ENCODE assay signal across 20 cellular contexts in the genomic region with DNA sequence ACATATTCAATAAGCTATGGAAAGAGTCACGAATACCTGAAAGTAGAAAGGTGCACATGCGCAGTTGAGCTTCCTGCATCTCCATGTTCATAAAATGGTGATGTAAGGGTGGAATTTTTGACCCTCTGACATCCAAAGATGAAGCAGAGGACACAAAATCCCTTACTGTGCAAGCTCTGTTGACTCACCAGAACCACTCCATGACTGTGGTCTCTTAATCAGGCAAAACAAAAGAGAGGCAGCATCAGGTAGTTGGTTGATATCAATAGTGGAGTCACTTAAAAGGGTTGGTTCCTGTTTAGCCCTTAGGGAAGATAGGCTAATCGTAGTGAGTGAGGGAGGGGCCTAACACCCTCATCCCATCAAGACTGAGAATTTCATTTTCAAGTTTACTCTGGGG.
A peak's percentile ranks its signal among the peaks of the same experiment; 100 is the strongest.
DNase-seq lines count a peak whose midpoint lies in the region; ATAC-seq, FAIRE-seq and TF ChIP-seq lines count a peak whose summit lies in the region.
"Had no signal": no experiment of that assay in that cellular context is flagged by ENCODE, and none has a peak within 500 bp of the region (broad histone marks: within the 10 kb centered on the region; RNA-seq: fewer than 3 reads in every experiment).

No MANE protein-coding gene starts in this region.

- POLR2A ChIA-PET in K562 (lab: Yijun Ruan, JAX), result interaction anchor here (0.7 kb wide), 1 partner anchor 175 kb away, joined by 3 read pairs; no protein-coding TSS in a partner anchor

- H3K27ac ChIP-seq in K562 (ENCODE audit: extremely low read depth, low read depth, low read length) (no peak overlapping the region), keratinocyte (ENCODE audit: control insufficient read depth, insufficient read depth, low read length) (no peak overlapping the region), tibial nerve (no peak overlapping the region), spleen (no peak overlapping the region)
- H3K27ac ChIP-seq: BLaER1 treated with 17β-estradiol and CSF1 and Interleukin-3, amounts not matched to agents 10 nM and 100 nM; HL-60 had no signal

- DNase-seq in ELR (ENCODE audit: low read depth) (peak; percentile 52), M059J (ENCODE audit: low read depth) (peak; percentile 94), K562 (ENCODE audit: extremely low read depth in 1 of 4, low spot score in 3 of 4) (no peak), keratinocyte (ENCODE audit: low read depth, low spot score) (no peak), tibial nerve (ENCODE audit: low spot score in 2 of 2) (no peak), spleen (no peak)
- no peak for DNase-seq in activated CD4-positive, alpha-beta T cell treated with anti-CD3 and anti-CD28 coated beads, Interleukin-2, amount 10 ng/mL, durations not matched to agents 24 days and 14 days
- DNase-seq: CD8-positive, alpha-beta memory T cell; DMS79 treated with DMSO at 0.1 percent for 48 hours; GF-D8; H7; NCI-H146; NCI-H2081; NCI-H510A treated with DMSO at 0.1 percent for 48 hours; SHP77 treated with DMSO at 0.1 percent for 48 hours had no signal

- H3K4me1 ChIP-seq in K562 (replicated peaks in 1 of 2; ENCODE audit: control insufficient read depth in 2 of 2, insufficient read depth in 2 of 2, low read length in 2 of 2) (no peaks in the 10 kb centered on the region), keratinocyte (ENCODE audit: control insufficient read depth, extremely low read depth, insufficient read depth, low read length) (no peaks in the 10 kb centered on the region), tibial nerve (peaks cover 0 to 4% (median 0%) of the 10 kb centered on the region in 4 donors), spleen (no peaks in the 10 kb centered on the region)

- H3K9me3 ChIP-seq in K562 (replicated peaks; ENCODE audit: control insufficient read depth, insufficient read depth, low read depth, low read length) (0 out of 2 replicates have a peak, but pooled peaks cover 2% of the 10 kb centered on the region), keratinocyte (ENCODE audit: control insufficient read depth, low read depth, low read length) (no peaks in the 10 kb centered on the region), tibial nerve (no peaks in the 10 kb centered on the region), spleen (no peaks in the 10 kb centered on the region)
- H3K9me3 ChIP-seq: BLaER1 treated with 17β-estradiol and CSF1 and Interleukin-3, amounts not matched to agents 10 nM and 100 nM had no signal

- H3K36me3 Mint-ChIP-seq in activated CD4-positive, alpha-beta T cell treated with anti-CD3 and anti-CD28 coated beads, Interleukin-2, amount 10 ng/mL, durations not matched to agents 24 days and 14 days (ENCODE audit: low read depth), result no peaks in the 10 kb centered on the region
- H3K36me3 Mint-ChIP-seq: CD8-positive, alpha-beta memory T cell had no signal

- H2AFZ ChIP-seq in K562 (ENCODE audit: low read depth, low read length) (no peak overlapping the region), keratinocyte (ENCODE audit: control insufficient read depth, low read length) (no peak overlapping the region)

- no peak for FAIRE-seq in K562 (lab: Jason Lieb, UNC)
- FAIRE-seq in keratinocyte (lab: Jason Lieb, UNC), result peak; percentile 62
- FAIRE-seq: A204.1, GM12892, RCC 7860 had no signal

- dilution Hi-C loops in keratinocyte (cut with MboI; ENCODE audit: extremely low pct_ligation_motif_present, low sequenced_read_pairs), result no loop called here

- WGBS in K562 (ENCODE audit: insufficient coverage, low coverage, missing lambda C conversion rate), result 0% methylated on average over 3 of the region's 3 CpGs
- WGBS in tibial nerve, 2 donors, result 83 to 95% methylated on average over 3 of the region's 3 CpGs
- 72 to 86% (median 82%) methylated on average over 3 of the region's 3 CpGs for WGBS in spleen, 5 donors

- no peak for TF ChIP-seq CTCF in K562 (IDR thresholded peaks at IDR 0.05 in 2 of 3, conservative IDR thresholded peaks at IDR 0.05 in 1 of 3; ENCODE audit: insufficient read depth in 2 of 3, low read depth in 1 of 3, low read length in 3 of 3)
- no peak for TF ChIP-seq CTCF in keratinocyte (optimal IDR thresholded peaks at IDR 0.05 in 1 of 3, IDR thresholded peaks at IDR 0.05 in 1 of 3, conservative IDR thresholded peaks at IDR 0.05 in 1 of 3; ENCODE audit: extremely low read depth in 1 of 3, insufficient read depth in 2 of 3, low read length in 3 of 3)
- TF ChIP-seq CTCF in tibial nerve (IDR thresholded peaks at IDR 0.05), result no peak
- TF ChIP-seq CTCF in spleen (IDR thresholded peaks at IDR 0.05 in 8 of 11, conservative IDR thresholded peaks at IDR 0.05 in 3 of 11), result no peak

- no peaks in the 10 kb centered on the region for H4K20me1 ChIP-seq in K562 (replicated peaks; ENCODE audit: control insufficient read depth, insufficient read depth, low read length)
- H4K20me1 ChIP-seq in keratinocyte (ENCODE audit: control insufficient read depth, extremely low read depth, insufficient read depth, low read length), result no peaks in the 10 kb centered on the region
- H4K20me1 ChIP-seq: BLaER1 treated with 17β-estradiol and CSF1 and Interleukin-3, amounts not matched to agents 10 nM and 100 nM had no signal

- no peaks in the 10 kb centered on the region for H3K27me3 Mint-ChIP-seq in activated CD4-positive, alpha-beta T cell treated with anti-CD3 and anti-CD28 coated beads, Interleukin-2, amount 10 ng/mL, durations not matched to agents 24 days and 14 days
- H3K27me3 Mint-ChIP-seq: CD8-positive, alpha-beta memory T cell had no signal

- H3K27me3 ChIP-seq in K562 (ENCODE audit: control insufficient read depth in 2 of 2, insufficient read depth in 2 of 2, low read length in 2 of 2), result no peaks in the 10 kb centered on the region
- no peaks in the 10 kb centered on the region for H3K27me3 ChIP-seq in keratinocyte (ENCODE audit: control insufficient read depth, extremely low read depth, insufficient read depth, low read length)
- no peaks in the 10 kb centered on the region for H3K27me3 ChIP-seq in tibial nerve
- H3K27me3 ChIP-seq in spleen (replicated peaks in 1 of 7), result no peaks in the 10 kb centered on the region
- H3K27me3 ChIP-seq: BLaER1 treated with 17β-estradiol and CSF1 and Interleukin-3, amounts not matched to agents 10 nM and 100 nM had no signal

- in situ Hi-C loops in K562 (cut with MboI), result no loop called here

- no peak for TF ChIP-seq EP300 in K562 (IDR thresholded peaks at IDR 0.05; ENCODE audit: low read length)
- TF ChIP-seq EP300 in tibial nerve (IDR thresholded peaks at IDR 0.05), result no peak

- no peak overlapping the region for H3K4me3 Mint-ChIP-seq in activated CD4-positive, alpha-beta T cell treated with anti-CD3 and anti-CD28 coated beads, Interleukin-2, amount 10 ng/mL, durations not matched to agents 24 days and 14 days
- H3K4me3 Mint-ChIP-seq: CD8-positive, alpha-beta memory T cell had no signal

- H3K9me3 Mint-ChIP-seq in activated CD4-positive, alpha-beta T cell treated with anti-CD3 and anti-CD28 coated beads, Interleukin-2, amount 10 ng/mL, durations not matched to agents 24 days and 14 days, result no peaks in the 10 kb centered on the region

- TF ChIP-seq POLR2A in K562 (conservative IDR thresholded peaks at IDR 0.05) (no peak), tibial nerve (IDR thresholded peaks at IDR 0.05) (no peak), spleen (IDR thresholded peaks at IDR 0.05) (no peak)

- no peak for TF ChIP-seq RAD21 in K562 (CRISPR knock-in tag; conservative IDR thresholded peaks at IDR 0.05 in 1 of 2, IDR thresholded peaks at IDR 0.05 in 1 of 2)

- no peak overlapping the region for H3K4me2 ChIP-seq in K562 (ENCODE audit: insufficient read depth, low read length)
- H3K4me2 ChIP-seq in keratinocyte (ENCODE audit: control insufficient read depth, extremely low read depth, insufficient read depth, low read depth, low read length), result no peak overlapping the region
- H3K4me2 ChIP-seq: BLaER1 treated with 17β-estradiol and CSF1 and Interleukin-3, amounts not matched to agents 10 nM and 100 nM had no signal

- H3K27ac Mint-ChIP-seq in activated CD4-positive, alpha-beta T cell treated with anti-CD3 and anti-CD28 coated beads, Interleukin-2, amount 10 ng/mL, durations not matched to agents 24 days and 14 days, result no peak overlapping the region
- H3K27ac Mint-ChIP-seq: CD8-positive, alpha-beta memory T cell had no signal

- H3K9me1 ChIP-seq in K562 (ENCODE audit: control insufficient read depth, insufficient read depth, low read length), result no peaks in the 10 kb centered on the region
- H3K9me1 ChIP-seq in keratinocyte (ENCODE audit: control insufficient read depth, extremely low read depth, insufficient read depth, low read length), result no peaks in the 10 kb centered on the region

- H3K79me2 ChIP-seq in K562 (ENCODE audit: control insufficient read depth, insufficient read depth, low read length) (no peaks in the 10 kb centered on the region), keratinocyte (ENCODE audit: control insufficient read depth, insufficient read depth, low read length) (no peaks in the 10 kb centered on the region)

- no TSS peak for BruUV-seq in K562 (replicated peaks; lab: Mats Ljungman, UMichigan)

- no peak overlapping the region for H3K4me3 ChIP-seq in K562
- no peak overlapping the region for H3K4me3 ChIP-seq in keratinocyte (ENCODE audit: control insufficient read depth in 2 of 3, extremely low read depth in 1 of 3, insufficient read depth in 2 of 3, low read depth in 1 of 3, low read length in 3 of 3)
- H3K4me3 ChIP-seq in tibial nerve, result no peak overlapping the region
- no peak overlapping the region for H3K4me3 ChIP-seq in spleen
- H3K4me3 ChIP-seq: BLaER1 treated with 17β-estradiol and CSF1 and Interleukin-3, amounts not matched to agents 10 nM and 100 nM had no signal

- CTCF ChIA-PET in K562 (lab: Yijun Ruan, JAX; ENCODE audit: low intra/inter-chr PET ratio), result no interaction called here

- H3K9ac ChIP-seq in K562 (ENCODE audit: insufficient read depth in 1 of 2, low read depth in 2 of 2, low read length in 2 of 2) (no peak overlapping the region), keratinocyte (ENCODE audit: control insufficient read depth, extremely low read depth, insufficient read depth, low read length) (no peak overlapping the region)
- H3K9ac ChIP-seq: BLaER1 treated with 17β-estradiol and CSF1 and Interleukin-3, amounts not matched to agents 10 nM and 100 nM had no signal

- H3K36me3 ChIP-seq in K562 (ENCODE audit: control insufficient read depth, insufficient read depth, low read length), result no peaks in the 10 kb centered on the region
- H3K36me3 ChIP-seq in keratinocyte (ENCODE audit: control insufficient read depth in 2 of 2, extremely low read depth in 1 of 2, insufficient read depth in 2 of 2, low read length in 2 of 2), result no peaks in the 10 kb centered on the region
- no peaks in the 10 kb centered on the region for H3K36me3 ChIP-seq in tibial nerve
- no peaks in the 10 kb centered on the region for H3K36me3 ChIP-seq in spleen
- H3K36me3 ChIP-seq: BLaER1 treated with 17β-estradiol and CSF1 and Interleukin-3, amounts not matched to agents 10 nM and 100 nM had no signal

- intact Hi-C loops in K562 (cut with micrococcal nuclease) (no loop called here), spleen (cut with DNase I; ENCODE audit: low total_unique reads) (no loop called here)
- intact Hi-C loops in activated CD4-positive, alpha-beta T cell treated with anti-CD3 and anti-CD28 coated beads, Interleukin-2, amount 10 ng/mL, durations not matched to agents 24 days and 14 days (cut with micrococcal nuclease), result no loop called here

- no peaks in the 10 kb centered on the region for H3K4me1 Mint-ChIP-seq in activated CD4-positive, alpha-beta T cell treated with anti-CD3 and anti-CD28 coated beads, Interleukin-2, amount 10 ng/mL, durations not matched to agents 24 days and 14 days
- H3K4me1 Mint-ChIP-seq: CD8-positive, alpha-beta memory T cell had no signal

- ATAC-seq in K562, result no peak

Comparison
In these comparisons a context has a peak if more than half of its experiments do, and no peak if none do; other contexts are left out.
1. DNase-seq: peak in ELR (single experiment) and M059J (single experiment); none in K562 (0 of 4), keratinocyte (single experiment), tibial nerve (0 of 2), activated CD4-positive, alpha-beta T cell treated with anti-CD3 and anti-CD28 coated beads, Interleukin-2, amount 10 ng/mL, durations not matched to agents 24 days and 14 days (single experiment) and spleen (single experiment).